In genomic region chr13:20487927-20488326, GRCh38 we compare ENCODE assay signal across 16 cellular contexts. TPM values are rescaled to one million over a fixed set of nuclear protein-coding genes. Genes with fewer than 3 reads are reported as not detected.
A peak's percentile ranks its signal among the peaks of the same experiment; 100 is the strongest.
DNase-seq lines count a peak whose midpoint lies in the region; ATAC-seq and TF ChIP-seq lines count a peak whose summit lies in the region.
"Had no signal": no experiment of that assay in that cellular context is flagged by ENCODE, and none has a peak within 500 bp of the region (broad histone marks: within the 10 kb centered on the region; RNA-seq: fewer than 3 reads in every experiment).

No MANE protein-coding gene starts in this region.

- H3K4me1 ChIP-seq in left ventricle myocardium inferior (peaks cover 7% of the 10 kb centered on the region), right atrium auricular region (no peaks in the 10 kb centered on the region), esophagus squamous epithelium (peaks cover 0 to 41% (median under 1%) of the 10 kb centered on the region in 3 donors), psoas muscle (no peaks in the 10 kb centered on the region)
- H3K4me1 ChIP-seq: BE2C, SJSA1 had no signal

- TF ChIP-seq CTCF in left ventricle myocardium inferior (IDR thresholded peaks at IDR 0.05; ENCODE audit: borderline replicate concordance), result no peak
- no peak for TF ChIP-seq CTCF in right atrium auricular region (IDR thresholded peaks at IDR 0.05)
- no peak for TF ChIP-seq CTCF in esophagus squamous epithelium (IDR thresholded peaks at IDR 0.05)
- TF ChIP-seq CTCF in psoas muscle (IDR thresholded peaks at IDR 0.05), result no peak

- WGBS in esophagus squamous epithelium, 2 donors, result 66 to 72% methylated on average over 3 of the region's 3 CpGs
- WGBS in psoas muscle, 3 donors, result 47 to 64% (median 61%) methylated on average over 3 of the region's 3 CpGs

- H3K27me3 ChIP-seq in left ventricle myocardium inferior (ENCODE audit: low read depth), result no peaks in the 10 kb centered on the region
- no peaks in the 10 kb centered on the region for H3K27me3 ChIP-seq in right atrium auricular region
- no peaks in the 10 kb centered on the region for H3K27me3 ChIP-seq in esophagus squamous epithelium
- H3K27me3 ChIP-seq in psoas muscle (ENCODE audit: insufficient read depth in 3 of 3, low read length in 2 of 3), result no peaks in the 10 kb centered on the region
- H3K27me3 ChIP-seq: BE2C, SJSA1 had no signal

- H3K9me3 ChIP-seq in left ventricle myocardium inferior (replicated peaks) (no peaks in the 10 kb centered on the region), right atrium auricular region (no peaks in the 10 kb centered on the region), esophagus squamous epithelium (no peaks in the 10 kb centered on the region), psoas muscle (no peaks in the 10 kb centered on the region)
- H3K9me3 ChIP-seq: BE2C, SJSA1 had no signal

- DNase-seq in left ventricle myocardium inferior (no peak), right atrium auricular region (ENCODE audit: low spot score) (no peak), NCI-H345 treated with DMSO at 0.1 percent for 48 hours (lab: John Stamatoyannopoulos, UW; ENCODE audit: unreplicated experiment) (peak; percentile 1), esophagus squamous epithelium (lab: John Stamatoyannopoulos, UW) (no peak), psoas muscle (no peak)
- no peak for DNase-seq in activated CD8-positive, alpha-beta memory T cell treated with anti-CD3 and anti-CD28 coated beads, Interleukin-2, amount 50 U/mL, for 48 hours
- DNase-seq: BE2C; CD4-positive, alpha-beta memory T cell; HFFc6; KG1; NCI-H1092 treated with DMSO at 0.1 percent for 48 hours; NCI-H1930; NCI-H2227 treated with DMSO at 0.1 percent for 48 hours; NCI-H82 had no signal

- ATAC-seq in psoas muscle (no peak), GM21367 (IDR thresholded peaks at IDR 0.05; ENCODE audit: unreplicated experiment) (no peak)

- H3K27ac ChIP-seq in left ventricle myocardium inferior (replicated peaks) (peak overlapping the region; percentile 40), right atrium auricular region (no peak overlapping the region), esophagus squamous epithelium (peak overlapping the region in 3 of 4 donors; percentile 17 to 59 (median 44)), psoas muscle (no peak overlapping the region)
- H3K27ac ChIP-seq: SJSA1 had no signal

- intact Hi-C loops in left ventricle myocardium inferior (cut with micrococcal nuclease) (no loop called here), esophagus squamous epithelium (cut with DNase I) (loop anchor here (10.0 kb wide), 1 partner anchor 303 kb away; no protein-coding TSS in a partner anchor), psoas muscle (cut with DNase I) (loop anchor here in 1 of 2 donors (2.0 kb wide), 1 partner anchor 293 kb away; no protein-coding TSS in a partner anchor)

- no peak overlapping the region for H3K4me3 ChIP-seq in left ventricle myocardium inferior
- no peak overlapping the region for H3K4me3 ChIP-seq in right atrium auricular region
- no peak overlapping the region for H3K4me3 ChIP-seq in esophagus squamous epithelium
- no peak overlapping the region for H3K4me3 ChIP-seq in psoas muscle
- H3K4me3 ChIP-seq: SJSA1 had no signal

- TF ChIP-seq POLR2A in esophagus squamous epithelium (IDR thresholded peaks at IDR 0.05), result no peak

- no peaks in the 10 kb centered on the region for H3K36me3 ChIP-seq in left ventricle myocardium inferior
- H3K36me3 ChIP-seq in right atrium auricular region, result no peaks in the 10 kb centered on the region
- H3K36me3 ChIP-seq in esophagus squamous epithelium, result peaks cover 0 to 12% (median 0%) of the 10 kb centered on the region in 3 donors
- H3K36me3 ChIP-seq in psoas muscle (ENCODE audit: insufficient read depth in 1 of 2, low read depth in 1 of 2), result peaks cover 0 to 18% of the 10 kb centered on the region in 2 donors
- H3K36me3 ChIP-seq: BE2C, SJSA1 had no signal

RNA-seq across cellular contexts. Expression of gene CRYL1, which starts 37.7 kb away (rescaled TPM):
- total RNA-seq in left ventricle myocardium inferior, result 20.5 TPM
- 10 to 100 TPM; 26.5 to 27.9 TPM for total RNA-seq in right atrium auricular region
- total RNA-seq in esophagus squamous epithelium, result 10 to 100 TPM; 12.5 to 41.2 (median 24.4) TPM
- 10 to 100 TPM; 12.4 to 17.0 (median 14.2) TPM for total RNA-seq in psoas muscle
- 10 to 100 TPM in 1 of 3 donors, 1 to 10 TPM in 2; 6.4 to 18.5 (median 8.2) TPM for polyA plus RNA-seq in psoas muscle

Comparison
In these comparisons a context has a peak if more than half of its experiments do, and no peak if none do; other contexts are left out.
1. H3K27ac ChIP-seq: peak in left ventricle myocardium inferior (single experiment) and esophagus squamous epithelium (3 of 4); none in right atrium auricular region (0 of 2) and psoas muscle (single experiment).